Comparison of ENCODE assay signal across 8 cellular contexts in the genomic region with DNA sequence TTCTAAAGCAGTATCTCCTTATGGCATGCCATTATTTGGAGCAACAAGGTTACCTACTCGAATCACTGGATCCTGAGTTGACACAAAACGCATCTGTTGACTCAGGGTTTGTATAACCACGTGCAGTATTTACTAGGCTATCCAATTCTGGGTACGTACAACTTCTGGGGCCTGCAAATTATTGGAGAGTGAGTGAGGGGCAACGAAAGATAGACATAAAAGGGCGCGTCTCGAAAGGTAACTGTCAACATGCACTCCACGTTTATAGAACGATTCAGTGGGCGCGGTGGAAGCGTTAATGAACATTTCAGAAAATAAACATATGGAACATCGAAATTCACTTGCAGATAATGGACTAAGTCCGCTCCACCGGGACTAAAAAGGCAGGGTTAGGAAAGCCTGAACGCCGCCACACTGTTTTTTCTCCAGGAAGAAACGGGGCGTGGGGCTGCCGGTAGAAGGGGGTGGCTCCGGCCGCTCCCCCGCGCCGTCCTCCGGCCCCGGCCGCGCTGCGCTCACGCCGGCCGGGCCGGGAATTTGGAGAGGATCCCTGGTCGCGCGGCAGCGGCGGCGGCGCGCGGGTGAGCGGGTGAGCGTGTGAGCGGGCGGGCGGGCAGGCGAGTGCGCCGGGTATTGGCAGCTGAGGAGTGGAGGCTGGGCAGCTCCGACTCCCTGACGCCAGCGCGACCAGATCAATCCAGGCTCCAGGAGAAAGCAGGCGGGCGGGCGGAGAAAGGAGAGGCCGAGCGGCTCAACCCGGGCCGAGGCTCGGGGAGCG. TPM values are rescaled to one million over a fixed set of nuclear protein-coding genes. Genes with fewer than 3 reads are reported as not detected.
DNase-seq lines count a peak whose midpoint lies in the region; ATAC-seq and TF ChIP-seq lines count a peak whose summit lies in the region.

SMAD1 (plus strand) TSS at position 690 of the 778 bp plus-strand sequence. CDS start 32,761 bp downstream, outside the sequence.

- CTCF ChIA-PET in AG04449 (lab: Yijun Ruan, JAX), result no interaction called here
- CTCF ChIA-PET in activated CD8-positive, alpha-beta T cell treated with anti-CD3 and anti-CD28 coated beads for 36 hours (lab: Charles Lee), result no interaction called here

- peak within 1 kb of the TSS; percentile 69 for H3K4me3 Mint-ChIP-seq in activated CD8-positive, alpha-beta T cell treated with anti-CD3 and anti-CD28 coated beads for 36 hours

- ATAC-seq in GM18519 (IDR thresholded peaks at IDR 0.05; ENCODE audit: low FRiP score, unreplicated experiment) (peak; percentile 32), HG03025 (IDR thresholded peaks at IDR 0.05; ENCODE audit: low FRiP score, unreplicated experiment) (peak; percentile 16)
- peak; percentile 43 for ATAC-seq in activated CD8-positive, alpha-beta T cell treated with anti-CD3 and anti-CD28 coated beads for 36 hours

- H3K9me3 ChIP-seq in mesodermal cell (ENCODE audit: control insufficient read depth, low read length), result no peaks in the 10 kb centered on the region

- 2% methylated on average over 40 to 46 of the region's 65 CpGs for WGBS in mesodermal cell (ENCODE audit: insufficient coverage in 2 of 2), 2 experiments

- intact Hi-C loops in activated CD8-positive, alpha-beta T cell treated with anti-CD3 and anti-CD28 coated beads for 36 hours (cut with micrococcal nuclease), result loop anchor here (5.0 to 10.0 kb wide), 4 partner anchors 136 to 297 kb away; partner anchors contain the start of genes MMAA and OTUD4

- no peak within 1 kb of the TSS for H3K27ac Mint-ChIP-seq in activated CD8-positive, alpha-beta T cell treated with anti-CD3 and anti-CD28 coated beads for 36 hours

- POLR2A ChIA-PET in AG04449 (lab: Yijun Ruan, JAX), result interaction anchor here (0.8 kb wide), 1 partner anchor 10 kb away, joined by 3 read pairs; no protein-coding TSS in a partner anchor
- POLR2A ChIA-PET in activated CD8-positive, alpha-beta T cell treated with anti-CD3 and anti-CD28 coated beads for 36 hours (lab: Charles Lee), result no interaction called here

- no peaks in the 10 kb centered on the region for H3K36me3 ChIP-seq in mesodermal cell (ENCODE audit: control insufficient read depth, insufficient read depth, low read length)

- H3K4me1 ChIP-seq in mesodermal cell (ENCODE audit: control insufficient read depth, insufficient read depth, low read length, poor library complexity, severe bottlenecking), result peaks cover 8% of the 10 kb centered on the region

- peak; percentile 14 for DNase-seq in AG04449 (ENCODE audit: low read depth, low spot score)
- peak; percentile 28 for DNase-seq in NCI-H2196 treated with DMSO at 0.1 percent for 48 hours (lab: John Stamatoyannopoulos, UW; ENCODE audit: unreplicated experiment)
- peak; percentile 41 for DNase-seq in activated CD8-positive, alpha-beta T cell treated with anti-CD3 and anti-CD28 coated beads for 36 hours
- DNase-seq in epithelial cell of prostate (ENCODE audit: low read depth, low spot score), result peak; percentile 41
- peak; percentile 15 for DNase-seq in stimulated activated CD8-positive, alpha-beta memory T cell treated with anti-CD3 and anti-CD28 coated beads, Interleukin-4, amount 100 ng/mL, for 24 hours (ENCODE audit: low read depth)

- no peaks in the 10 kb centered on the region for H3K9me3 Mint-ChIP-seq in activated CD8-positive, alpha-beta T cell treated with anti-CD3 and anti-CD28 coated beads for 36 hours

- no peak for TF ChIP-seq CTCF in AG04449 (IDR thresholded peaks at IDR 0.05; ENCODE audit: insufficient read depth, low read length, missing control alignments)
- TF ChIP-seq CTCF in activated CD8-positive, alpha-beta T cell treated with anti-CD3 and anti-CD28 coated beads for 36 hours (IDR thresholded peaks at IDR 0.05), result no peak

- no peaks in the 10 kb centered on the region for H3K36me3 Mint-ChIP-seq in activated CD8-positive, alpha-beta T cell treated with anti-CD3 and anti-CD28 coated beads for 36 hours (ENCODE audit: low read depth)

- H3K27ac ChIP-seq in epithelial cell of prostate (peak within 1 kb of the TSS; percentile 73), mesodermal cell (ENCODE audit: low read depth, low read length, severe bottlenecking) (peak within 1 kb of the TSS; percentile 88)

- peak within 1 kb of the TSS; percentile 68 for H3K4me3 ChIP-seq in AG04449 (ENCODE audit: low read depth, low read length)
- peak within 1 kb of the TSS; percentile 78 for H3K4me3 ChIP-seq in mesodermal cell (ENCODE audit: extremely low read depth, insufficient read depth, low read length, poor library complexity, severe bottlenecking)

- peaks cover 5% of the 10 kb centered on the region for H3K4me1 Mint-ChIP-seq in activated CD8-positive, alpha-beta T cell treated with anti-CD3 and anti-CD28 coated beads for 36 hours (ENCODE audit: low read depth)

- peaks cover 36% of the 10 kb centered on the region for H3K27me3 Mint-ChIP-seq in activated CD8-positive, alpha-beta T cell treated with anti-CD3 and anti-CD28 coated beads for 36 hours

RNA-seq across cellular contexts. Expression of gene SMAD1, which starts in this region (rescaled TPM):
- total RNA-seq in activated CD8-positive, alpha-beta T cell treated with anti-CD3 and anti-CD28 coated beads for 36 hours, result under 1 TPM; 0.67 to 0.92 TPM
- 21.1 TPM for polyA plus RNA-seq in mesodermal cell (2013, experiment 1 of 2)
- 22.5 TPM for polyA plus RNA-seq in mesodermal cell (2013, experiment 2 of 2)

Comparison
In these comparisons a context has a peak if more than half of its experiments do, and no peak if none do; other contexts are left out.
1. Peak in every context shown above with its lines: DNase-seq, ATAC-seq, H3K4me3 ChIP-seq and H3K27ac ChIP-seq.
2. Peak in DNase-seq and ATAC-seq in activated CD8-positive, alpha-beta T cell treated with anti-CD3 and anti-CD28 coated beads for 36 hours; RNA of the gene not detected or under 1 TPM.